Comparison of ENCODE assay signal across 23 cellular contexts in the genomic region with DNA sequence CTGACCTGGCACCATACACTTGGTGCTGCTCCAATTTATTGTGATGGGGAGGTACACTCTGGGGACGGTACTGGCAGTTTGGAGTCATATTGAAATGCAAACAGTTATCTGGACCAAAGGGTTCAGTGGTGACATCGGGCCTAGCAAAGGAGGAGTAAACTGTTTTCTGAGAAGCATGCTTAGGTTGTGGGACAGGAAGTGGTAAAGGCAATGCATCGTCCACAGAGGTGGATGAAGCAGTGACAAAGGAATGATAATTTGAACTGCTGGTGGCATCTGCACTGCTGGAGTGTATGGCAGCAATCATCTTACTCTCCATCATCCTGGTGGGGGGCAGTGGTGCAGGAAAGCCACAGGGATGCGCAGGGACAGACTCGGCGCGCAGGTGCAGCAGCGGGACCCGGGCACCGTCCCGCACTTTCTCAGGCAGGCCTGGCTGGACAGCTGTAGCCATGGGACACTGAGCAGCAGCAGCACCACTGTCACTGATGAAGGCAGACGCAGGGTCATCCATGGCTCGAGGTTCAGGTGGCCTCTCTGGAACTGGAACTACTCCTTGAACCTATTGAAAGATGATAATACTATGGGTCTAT. TPM values are rescaled to one million over a fixed set of nuclear protein-coding genes. Genes with fewer than 3 reads are reported as not detected.
DNase-seq lines count a peak whose midpoint lies in the region; ATAC-seq lines count a peak whose summit lies in the region.
"Had no signal": no experiment of that assay in that cellular context is flagged by ENCODE, and none has a peak within 500 bp of the region (broad histone marks: within the 10 kb centered on the region; RNA-seq: fewer than 3 reads in every experiment).

No MANE protein-coding gene starts in this region.

- DNase-seq in activated CD4-positive, alpha-beta memory T cell treated with anti-CD3 and anti-CD28 coated beads, Interleukin-2, amount 10 ng/mL, durations not matched to agents 7 days and 5 days: peak; percentile 41
- no peak for DNase-seq in activated CD4-positive, alpha-beta memory T cell treated with anti-CD3 and anti-CD28 coated beads for 36 hours
- DNase-seq in Jurkat, Clone E6-1 (ENCODE audit: low read depth, low spot score): peak; percentile 42
- peak; percentile 11 for DNase-seq in activated T-helper 1 cell treated with anti-CD3 and anti-CD28 coated beads, Interleukin-12 subunit alpha, Interleukin-12 subunit beta, Interleukin-2, Interleukin-4 antibody, amounts not matched to agents 30 ng/mL and 10 ng/mL and 1 ng/mL, durations not matched to agents 14 hours and 24 hours and 36 hours (ENCODE audit: low spot score)
- no peak for DNase-seq in neuronal stem cell (ENCODE audit: low spot score)
- no peak for DNase-seq in naive thymus-derived CD8-positive, alpha-beta T cell
- DNase-seq in H4 (ENCODE audit: low spot score): no peak
- DNase-seq: AML-193; C1 segment of cervical spinal cord; CD8-positive, alpha-beta T cell; H7; HFFc6; NCI-H1105; NCI-H2029 treated with DMSO at 0.1 percent for 48 hours; NCI-H2171; NCI-H345; NCI-H524; NCI-H774 had no signal

- no peak overlapping the region for H2AFZ ChIP-seq in neuronal stem cell (ENCODE audit: low read length)

- no peak overlapping the region for H2BK15ac ChIP-seq in neuronal stem cell (ENCODE audit: low read length)

- peaks cover 34 to 94% of the 10 kb centered on the region in 2 donors for H3K36me3 ChIP-seq in neuronal stem cell (replicated peaks in 1 of 2; ENCODE audit: control insufficient read depth in 2 of 2, insufficient read depth in 2 of 2, low read length in 2 of 2)

- POLR2A ChIA-PET in activated CD4-positive, alpha-beta memory T cell treated with anti-CD3 and anti-CD28 coated beads, Interleukin-2, amount 10 ng/mL, durations not matched to agents 7 days and 5 days (lab: Charles Lee): interaction anchor here (0.8 kb wide), 1 partner anchor 8 kb away, joined by 3 read pairs; no protein-coding TSS in a partner anchor
- POLR2A ChIA-PET in activated CD4-positive, alpha-beta memory T cell treated with anti-CD3 and anti-CD28 coated beads for 36 hours (lab: Charles Lee): no interaction called here
- POLR2A ChIA-PET in naive thymus-derived CD8-positive, alpha-beta T cell (lab: Charles Lee): no interaction called here

- H3K4me3 Mint-ChIP-seq in activated CD4-positive, alpha-beta memory T cell treated with anti-CD3 and anti-CD28 coated beads, Interleukin-2, amount 10 ng/mL, durations not matched to agents 7 days and 5 days: no peak overlapping the region
- no peak overlapping the region for H3K4me3 Mint-ChIP-seq in activated CD4-positive, alpha-beta memory T cell treated with anti-CD3 and anti-CD28 coated beads for 36 hours
- H3K4me3 Mint-ChIP-seq in activated T-helper 1 cell treated with anti-CD3 and anti-CD28 coated beads, Interleukin-12 subunit alpha, Interleukin-12 subunit beta, Interleukin-2, Interleukin-4 antibody, amounts not matched to agents 30 ng/mL and 10 ng/mL and 1 ng/mL, durations not matched to agents 14 hours and 24 hours and 36 hours: peak overlapping the region; percentile 9
- no peak overlapping the region for H3K4me3 Mint-ChIP-seq in naive thymus-derived CD8-positive, alpha-beta T cell
- H3K4me3 Mint-ChIP-seq: CD8-positive, alpha-beta T cell; HFFc6 had no signal

- H3K4me3 ChIP-seq in Jurkat, Clone E6-1 (ENCODE audit: low read length): no peak overlapping the region
- peak overlapping the region in 1 of 2 donors; percentile 62 for H3K4me3 ChIP-seq in neuronal stem cell (ENCODE audit: low read length in 2 of 2)
- H3K4me3 ChIP-seq: K562 had no signal

- no CpG with 5 or more reads among the region's 13 CpGs for WGBS in neuronal stem cell (ENCODE audit: extremely low coverage in 2 of 2, insufficient read length in 2 of 2, insufficient replicate concordance in 1 of 2), 2 donors

- peaks cover 10% of the 10 kb centered on the region for H3K36me3 Mint-ChIP-seq in activated CD4-positive, alpha-beta memory T cell treated with anti-CD3 and anti-CD28 coated beads, Interleukin-2, amount 10 ng/mL, durations not matched to agents 7 days and 5 days (ENCODE audit: low read depth)
- no peaks in the 10 kb centered on the region for H3K36me3 Mint-ChIP-seq in activated CD4-positive, alpha-beta memory T cell treated with anti-CD3 and anti-CD28 coated beads for 36 hours
- H3K36me3 Mint-ChIP-seq in activated T-helper 1 cell treated with anti-CD3 and anti-CD28 coated beads, Interleukin-12 subunit alpha, Interleukin-12 subunit beta, Interleukin-2, Interleukin-4 antibody, amounts not matched to agents 30 ng/mL and 10 ng/mL and 1 ng/mL, durations not matched to agents 14 hours and 24 hours and 36 hours (ENCODE audit: low read depth): peaks cover 14% of the 10 kb centered on the region
- peaks cover 10 to 42% (median 17%) of the 10 kb centered on the region in 3 donors for H3K36me3 Mint-ChIP-seq in naive thymus-derived CD8-positive, alpha-beta T cell

- H2BK120ac ChIP-seq in neuronal stem cell (ENCODE audit: low read depth, low read length): no peak overlapping the region

- H2AK5ac ChIP-seq in neuronal stem cell (ENCODE audit: low read depth, low read length): no peak overlapping the region

- no peaks in the 10 kb centered on the region for H3K79me1 ChIP-seq in neuronal stem cell (ENCODE audit: low read depth, low read length)

- H3K4me1 Mint-ChIP-seq in activated CD4-positive, alpha-beta memory T cell treated with anti-CD3 and anti-CD28 coated beads, Interleukin-2, amount 10 ng/mL, durations not matched to agents 7 days and 5 days: peaks cover 26% of the 10 kb centered on the region
- peaks cover 7% of the 10 kb centered on the region for H3K4me1 Mint-ChIP-seq in activated CD4-positive, alpha-beta memory T cell treated with anti-CD3 and anti-CD28 coated beads for 36 hours (ENCODE audit: low read depth)
- peaks cover 41% of the 10 kb centered on the region for H3K4me1 Mint-ChIP-seq in activated T-helper 1 cell treated with anti-CD3 and anti-CD28 coated beads, Interleukin-12 subunit alpha, Interleukin-12 subunit beta, Interleukin-2, Interleukin-4 antibody, amounts not matched to agents 30 ng/mL and 10 ng/mL and 1 ng/mL, durations not matched to agents 14 hours and 24 hours and 36 hours (ENCODE audit: low read depth)
- peaks cover 2 to 6% (median 5%) of the 10 kb centered on the region in 4 donors for H3K4me1 Mint-ChIP-seq in naive thymus-derived CD8-positive, alpha-beta T cell

- H2BK5ac ChIP-seq in neuronal stem cell (ENCODE audit: low read length): no peak overlapping the region

- H3K9me3 Mint-ChIP-seq in activated CD4-positive, alpha-beta memory T cell treated with anti-CD3 and anti-CD28 coated beads, Interleukin-2, amount 10 ng/mL, durations not matched to agents 7 days and 5 days: no peaks in the 10 kb centered on the region
- no peaks in the 10 kb centered on the region for H3K9me3 Mint-ChIP-seq in activated CD4-positive, alpha-beta memory T cell treated with anti-CD3 and anti-CD28 coated beads for 36 hours
- no peaks in the 10 kb centered on the region for H3K9me3 Mint-ChIP-seq in activated T-helper 1 cell treated with anti-CD3 and anti-CD28 coated beads, Interleukin-12 subunit alpha, Interleukin-12 subunit beta, Interleukin-2, Interleukin-4 antibody, amounts not matched to agents 30 ng/mL and 10 ng/mL and 1 ng/mL, durations not matched to agents 14 hours and 24 hours and 36 hours
- no peaks in the 10 kb centered on the region for H3K9me3 Mint-ChIP-seq in naive thymus-derived CD8-positive, alpha-beta T cell
- H3K9me3 Mint-ChIP-seq: CD8-positive, alpha-beta T cell; HFFc6 had no signal

- H3K4me2 ChIP-seq in neuronal stem cell (ENCODE audit: insufficient read depth, low read length, poor library complexity, severe bottlenecking): no peak overlapping the region

- no peak for ATAC-seq in naive thymus-derived CD8-positive, alpha-beta T cell
- ATAC-seq: CD8-positive, alpha-beta T cell; K562; Panc1 had no signal

- H3K4ac ChIP-seq in neuronal stem cell (ENCODE audit: low read length): no peak overlapping the region

- H4K8ac ChIP-seq in neuronal stem cell (ENCODE audit: low read depth, low read length): no peak overlapping the region

- no peak overlapping the region for H3K18ac ChIP-seq in neuronal stem cell (ENCODE audit: low read length)

- intact Hi-C loops in activated CD4-positive, alpha-beta memory T cell treated with anti-CD3 and anti-CD28 coated beads for 36 hours (cut with micrococcal nuclease): no loop called here
- intact Hi-C loops in activated T-helper 1 cell treated with anti-CD3 and anti-CD28 coated beads, Interleukin-12 subunit alpha, Interleukin-12 subunit beta, Interleukin-2, Interleukin-4 antibody, amounts not matched to agents 30 ng/mL and 10 ng/mL and 1 ng/mL, durations not matched to agents 14 hours and 24 hours and 36 hours (cut with micrococcal nuclease): no loop called here

- H2BK12ac ChIP-seq in neuronal stem cell (ENCODE audit: low read length): no peak overlapping the region

- no peaks in the 10 kb centered on the region for H3K9me3 ChIP-seq in neuronal stem cell (replicated peaks in 1 of 2; ENCODE audit: control insufficient read depth in 2 of 2, insufficient read depth in 1 of 2, low read depth in 1 of 2, low read length in 2 of 2)

- H3K23ac ChIP-seq in neuronal stem cell (ENCODE audit: low read depth, low read length, poor library complexity): no peak overlapping the region

- peaks cover 4% of the 10 kb centered on the region for H3K27me3 Mint-ChIP-seq in activated CD4-positive, alpha-beta memory T cell treated with anti-CD3 and anti-CD28 coated beads, Interleukin-2, amount 10 ng/mL, durations not matched to agents 7 days and 5 days
- no peaks in the 10 kb centered on the region for H3K27me3 Mint-ChIP-seq in activated CD4-positive, alpha-beta memory T cell treated with anti-CD3 and anti-CD28 coated beads for 36 hours
- no peaks in the 10 kb centered on the region for H3K27me3 Mint-ChIP-seq in activated T-helper 1 cell treated with anti-CD3 and anti-CD28 coated beads, Interleukin-12 subunit alpha, Interleukin-12 subunit beta, Interleukin-2, Interleukin-4 antibody, amounts not matched to agents 30 ng/mL and 10 ng/mL and 1 ng/mL, durations not matched to agents 14 hours and 24 hours and 36 hours (ENCODE audit: insufficient read depth)
- H3K27me3 Mint-ChIP-seq in naive thymus-derived CD8-positive, alpha-beta T cell: no peaks in the 10 kb centered on the region

- H3K9ac ChIP-seq in neuronal stem cell (ENCODE audit: low read depth, low read length, poor library complexity): peak overlapping the region; percentile 38

- H4K91ac ChIP-seq in neuronal stem cell (ENCODE audit: low read depth, low read length, poor library complexity): no peak overlapping the region

- H3K27ac ChIP-seq in neuronal stem cell (replicated peaks; ENCODE audit: low read length): no peak overlapping the region

- no peaks in the 10 kb centered on the region for H3K4me1 ChIP-seq in neuronal stem cell (ENCODE audit: control insufficient read depth in 2 of 2, insufficient read depth in 1 of 2, low read depth in 1 of 2, low read length in 2 of 2)

- CTCF ChIA-PET in activated CD4-positive, alpha-beta memory T cell treated with anti-CD3 and anti-CD28 coated beads, Interleukin-2, amount 10 ng/mL, durations not matched to agents 7 days and 5 days (lab: Charles Lee): interaction anchor here (1.7 kb wide), 1 partner anchor 86 kb away, joined by 4 read pairs; no protein-coding TSS in a partner anchor
- CTCF ChIA-PET in activated CD4-positive, alpha-beta memory T cell treated with anti-CD3 and anti-CD28 coated beads for 36 hours (lab: Charles Lee): interaction anchor here (1.4 kb wide), 1 partner anchor 14 kb away, joined by 3 read pairs; no protein-coding TSS in a partner anchor

- H3K27me3 ChIP-seq in neuronal stem cell (ENCODE audit: control insufficient read depth in 3 of 3, insufficient read depth in 3 of 3, low read depth in 1 of 3, low read length in 3 of 3): no peaks in the 10 kb centered on the region

- peak overlapping the region; percentile 27 for H3K27ac Mint-ChIP-seq in activated CD4-positive, alpha-beta memory T cell treated with anti-CD3 and anti-CD28 coated beads, Interleukin-2, amount 10 ng/mL, durations not matched to agents 7 days and 5 days
- no peak overlapping the region for H3K27ac Mint-ChIP-seq in activated CD4-positive, alpha-beta memory T cell treated with anti-CD3 and anti-CD28 coated beads for 36 hours
- peak overlapping the region; percentile 8 for H3K27ac Mint-ChIP-seq in activated T-helper 1 cell treated with anti-CD3 and anti-CD28 coated beads, Interleukin-12 subunit alpha, Interleukin-12 subunit beta, Interleukin-2, Interleukin-4 antibody, amounts not matched to agents 30 ng/mL and 10 ng/mL and 1 ng/mL, durations not matched to agents 14 hours and 24 hours and 36 hours
- H3K27ac Mint-ChIP-seq in naive thymus-derived CD8-positive, alpha-beta T cell: peak overlapping the region in 1 of 10 donors; percentile 35
- H3K27ac Mint-ChIP-seq: CD8-positive, alpha-beta T cell; HFFc6 had no signal

- H3K14ac ChIP-seq in neuronal stem cell (ENCODE audit: low read length): no peak overlapping the region

RNA-seq across cellular contexts. Expression of a gene that starts 28.0 kb away (rescaled TPM):
- total RNA-seq in activated CD4-positive, alpha-beta memory T cell treated with anti-CD3 and anti-CD28 coated beads, Interleukin-2, amount 10 ng/mL, durations not matched to agents 7 days and 5 days: not detected
- total RNA-seq in activated CD4-positive, alpha-beta memory T cell treated with anti-CD3 and anti-CD28 coated beads for 36 hours: not detected
- polyA plus RNA-seq in Jurkat, Clone E6-1 (2012; ENCODE audit: insufficient read depth, insufficient read length): not detected
- total RNA-seq in activated T-helper 1 cell treated with anti-CD3 and anti-CD28 coated beads, Interleukin-12 subunit alpha, Interleukin-12 subunit beta, Interleukin-2, Interleukin-4 antibody, amounts not matched to agents 30 ng/mL and 10 ng/mL and 1 ng/mL, durations not matched to agents 14 hours and 24 hours and 36 hours: not detected in 2 replicates
- not detected for polyA plus RNA-seq in neuronal stem cell (2013, experiment 1 of 2)
- 0.11 TPM for polyA plus RNA-seq in neuronal stem cell (2013, experiment 2 of 2)
- total RNA-seq in naive thymus-derived CD8-positive, alpha-beta T cell: not detected
- polyA plus RNA-seq in naive thymus-derived CD8-positive, alpha-beta T cell: not detected
- total RNA-seq in H4 (2014; rRNA removed; shearing (Covaris generic)): not detected in 2 replicates
- total RNA-seq: A172, G401, HFFc6, K562 had no signal
- polyA plus RNA-seq: AG04450, K562 had no signal

Comparison
In these comparisons a context has a peak if more than half of its experiments do, and no peak if none do; other contexts are left out.
1. DNase-seq: peak in activated CD4-positive, alpha-beta memory T cell treated with anti-CD3 and anti-CD28 coated beads, Interleukin-2, amount 10 ng/mL, durations not matched to agents 7 days and 5 days (single experiment), Jurkat, Clone E6-1 (single experiment) and activated T-helper 1 cell treated with anti-CD3 and anti-CD28 coated beads, Interleukin-12 subunit alpha, Interleukin-12 subunit beta, Interleukin-2, Interleukin-4 antibody, amounts not matched to agents 30 ng/mL and 10 ng/mL and 1 ng/mL, durations not matched to agents 14 hours and 24 hours and 36 hours (single experiment); none in activated CD4-positive, alpha-beta memory T cell treated with anti-CD3 and anti-CD28 coated beads for 36 hours (single experiment), neuronal stem cell (single experiment), naive thymus-derived CD8-positive, alpha-beta T cell (0 of 10) and H4 (single experiment).